In the genomic region with DNA sequence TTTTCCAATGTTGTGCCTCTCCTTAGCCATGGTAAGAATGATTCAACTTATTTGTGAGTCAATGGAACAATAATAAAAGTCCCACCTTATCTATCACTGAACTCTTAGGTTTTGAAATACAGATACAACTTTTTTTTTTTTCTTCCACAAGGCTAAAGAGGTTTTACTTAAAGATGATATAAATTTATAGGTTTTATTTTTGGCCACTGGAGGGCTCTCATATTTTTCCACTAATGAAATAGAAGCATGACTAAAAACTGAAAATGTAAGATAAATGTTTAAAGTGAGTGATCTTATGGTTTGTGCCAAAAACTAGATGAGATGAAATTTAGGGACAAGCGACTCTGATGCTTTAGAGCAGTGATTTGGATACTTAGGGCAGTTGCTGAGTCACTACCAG, we compare ENCODE assay signal across 2 cellular contexts.
TF ChIP-seq lines count a peak whose summit lies in the region.

No MANE protein-coding gene starts in this region.

TF ChIP-seq in liver, 16 proteins besides CTCF, POLR2A, EP300 and RAD21:
- TF ChIP-seq, protein P1, sequence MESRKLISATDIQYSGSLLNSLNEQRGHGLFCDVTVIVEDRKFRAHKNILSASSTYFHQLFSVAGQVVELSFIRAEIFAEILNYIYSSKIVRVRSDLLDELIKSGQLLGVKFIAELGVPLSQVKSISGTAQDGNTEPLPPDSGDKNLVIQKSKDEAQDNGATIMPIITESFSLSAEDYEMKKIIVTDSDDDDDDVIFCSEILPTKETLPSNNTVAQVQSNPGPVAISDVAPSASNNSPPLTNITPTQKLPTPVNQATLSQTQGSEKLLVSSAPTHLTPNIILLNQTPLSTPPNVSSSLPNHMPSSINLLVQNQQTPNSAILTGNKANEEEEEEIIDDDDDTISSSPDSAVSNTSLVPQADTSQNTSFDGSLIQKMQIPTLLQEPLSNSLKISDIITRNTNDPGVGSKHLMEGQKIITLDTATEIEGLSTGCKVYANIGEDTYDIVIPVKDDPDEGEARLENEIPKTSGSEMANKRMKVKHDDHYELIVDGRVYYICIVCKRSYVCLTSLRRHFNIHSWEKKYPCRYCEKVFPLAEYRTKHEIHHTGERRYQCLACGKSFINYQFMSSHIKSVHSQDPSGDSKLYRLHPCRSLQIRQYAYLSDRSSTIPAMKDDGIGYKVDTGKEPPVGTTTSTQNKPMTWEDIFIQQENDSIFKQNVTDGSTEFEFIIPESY (IDR thresholded peaks at IDR 0.05), result no peak
- TF ChIP-seq FOXA2 (IDR thresholded peaks at IDR 0.05) (no peak), NR2F2 (IDR thresholded peaks at IDR 0.05) (no peak), TAF1 (conservative IDR thresholded peaks at IDR 0.05) (no peak), HNF4A (conservative IDR thresholded peaks at IDR 0.05) (no peak)
- TF ChIP-seq, protein P2, sequence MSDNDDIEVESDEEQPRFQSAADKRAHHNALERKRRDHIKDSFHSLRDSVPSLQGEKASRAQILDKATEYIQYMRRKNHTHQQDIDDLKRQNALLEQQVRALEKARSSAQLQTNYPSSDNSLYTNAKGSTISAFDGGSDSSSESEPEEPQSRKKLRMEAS (IDR thresholded peaks at IDR 0.05), result no peak

TF ChIP-seq in HepG2, 621 proteins besides CTCF, POLR2A, EP300 and RAD21 (continued from another document):
- TF ChIP-seq, protein P3, sequence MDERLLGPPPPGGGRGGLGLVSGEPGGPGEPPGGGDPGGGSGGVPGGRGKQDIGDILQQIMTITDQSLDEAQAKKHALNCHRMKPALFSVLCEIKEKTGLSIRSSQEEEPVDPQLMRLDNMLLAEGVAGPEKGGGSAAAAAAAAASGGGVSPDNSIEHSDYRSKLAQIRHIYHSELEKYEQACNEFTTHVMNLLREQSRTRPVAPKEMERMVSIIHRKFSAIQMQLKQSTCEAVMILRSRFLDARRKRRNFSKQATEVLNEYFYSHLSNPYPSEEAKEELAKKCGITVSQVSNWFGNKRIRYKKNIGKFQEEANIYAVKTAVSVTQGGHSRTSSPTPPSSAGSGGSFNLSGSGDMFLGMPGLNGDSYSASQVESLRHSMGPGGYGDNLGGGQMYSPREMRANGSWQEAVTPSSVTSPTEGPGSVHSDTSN (CRISPR knock-in tag; IDR thresholded peaks at IDR 0.05), result no peak
- TF ChIP-seq ZNF292 (CRISPR knock-in tag; IDR thresholded peaks at IDR 0.05; ENCODE audit: borderline replicate concordance, low read depth) (no peak), ZNF589 (CRISPR knock-in tag; conservative IDR thresholded peaks at IDR 0.05) (no peak), NFIB (CRISPR knock-in tag; IDR thresholded peaks at IDR 0.05; ENCODE audit: borderline replicate concordance) (no peak), U2AF1 (optimal IDR thresholded peaks at IDR 0.05; ENCODE audit: low read depth, low read length) (no peak), MYC (CRISPR knock-in tag; IDR thresholded peaks at IDR 0.05; ENCODE audit: borderline replicate concordance) (no peak), BCL6 (CRISPR knock-in tag; IDR thresholded peaks at IDR 0.05) (no peak), ZEB1 (IDR thresholded peaks at IDR 0.05; ENCODE audit: insufficient replicate concordance, low read depth) (no peak)
- TF ChIP-seq, protein P4, sequence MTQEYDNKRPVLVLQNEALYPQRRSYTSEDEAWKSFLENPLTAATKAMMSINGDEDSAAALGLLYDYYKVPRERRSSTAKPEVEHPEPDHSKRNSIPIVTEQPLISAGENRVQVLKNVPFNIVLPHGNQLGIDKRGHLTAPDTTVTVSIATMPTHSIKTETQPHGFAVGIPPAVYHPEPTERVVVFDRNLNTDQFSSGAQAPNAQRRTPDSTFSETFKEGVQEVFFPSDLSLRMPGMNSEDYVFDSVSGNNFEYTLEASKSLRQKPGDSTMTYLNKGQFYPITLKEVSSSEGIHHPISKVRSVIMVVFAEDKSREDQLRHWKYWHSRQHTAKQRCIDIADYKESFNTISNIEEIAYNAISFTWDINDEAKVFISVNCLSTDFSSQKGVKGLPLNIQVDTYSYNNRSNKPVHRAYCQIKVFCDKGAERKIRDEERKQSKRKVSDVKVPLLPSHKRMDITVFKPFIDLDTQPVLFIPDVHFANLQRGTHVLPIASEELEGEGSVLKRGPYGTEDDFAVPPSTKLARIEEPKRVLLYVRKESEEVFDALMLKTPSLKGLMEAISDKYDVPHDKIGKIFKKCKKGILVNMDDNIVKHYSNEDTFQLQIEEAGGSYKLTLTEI (CRISPR knock-in tag; conservative IDR thresholded peaks at IDR 0.05), result no peak
- TF ChIP-seq, protein P5, sequence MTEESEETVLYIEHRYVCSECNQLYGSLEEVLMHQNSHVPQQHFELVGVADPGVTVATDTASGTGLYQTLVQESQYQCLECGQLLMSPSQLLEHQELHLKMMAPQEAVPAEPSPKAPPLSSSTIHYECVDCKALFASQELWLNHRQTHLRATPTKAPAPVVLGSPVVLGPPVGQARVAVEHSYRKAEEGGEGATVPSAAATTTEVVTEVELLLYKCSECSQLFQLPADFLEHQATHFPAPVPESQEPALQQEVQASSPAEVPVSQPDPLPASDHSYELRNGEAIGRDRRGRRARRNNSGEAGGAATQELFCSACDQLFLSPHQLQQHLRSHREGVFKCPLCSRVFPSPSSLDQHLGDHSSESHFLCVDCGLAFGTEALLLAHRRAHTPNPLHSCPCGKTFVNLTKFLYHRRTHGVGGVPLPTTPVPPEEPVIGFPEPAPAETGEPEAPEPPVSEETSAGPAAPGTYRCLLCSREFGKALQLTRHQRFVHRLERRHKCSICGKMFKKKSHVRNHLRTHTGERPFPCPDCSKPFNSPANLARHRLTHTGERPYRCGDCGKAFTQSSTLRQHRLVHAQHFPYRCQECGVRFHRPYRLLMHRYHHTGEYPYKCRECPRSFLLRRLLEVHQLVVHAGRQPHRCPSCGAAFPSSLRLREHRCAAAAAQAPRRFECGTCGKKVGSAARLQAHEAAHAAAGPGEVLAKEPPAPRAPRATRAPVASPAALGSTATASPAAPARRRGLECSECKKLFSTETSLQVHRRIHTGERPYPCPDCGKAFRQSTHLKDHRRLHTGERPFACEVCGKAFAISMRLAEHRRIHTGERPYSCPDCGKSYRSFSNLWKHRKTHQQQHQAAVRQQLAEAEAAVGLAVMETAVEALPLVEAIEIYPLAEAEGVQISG (CRISPR knock-in tag; IDR thresholded peaks at IDR 0.05), result no peak
- TF ChIP-seq, protein P1 (CRISPR knock-in tag; IDR thresholded peaks at IDR 0.05), result no peak
- TF ChIP-seq, protein P6, sequence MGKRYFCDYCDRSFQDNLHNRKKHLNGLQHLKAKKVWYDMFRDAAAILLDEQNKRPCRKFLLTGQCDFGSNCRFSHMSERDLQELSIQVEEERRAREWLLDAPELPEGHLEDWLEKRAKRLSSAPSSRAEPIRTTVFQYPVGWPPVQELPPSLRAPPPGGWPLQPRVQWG (CRISPR knock-in tag; IDR thresholded peaks at IDR 0.05; ENCODE audit: borderline replicate concordance, low read depth), result no peak
- TF ChIP-seq, protein P7, sequence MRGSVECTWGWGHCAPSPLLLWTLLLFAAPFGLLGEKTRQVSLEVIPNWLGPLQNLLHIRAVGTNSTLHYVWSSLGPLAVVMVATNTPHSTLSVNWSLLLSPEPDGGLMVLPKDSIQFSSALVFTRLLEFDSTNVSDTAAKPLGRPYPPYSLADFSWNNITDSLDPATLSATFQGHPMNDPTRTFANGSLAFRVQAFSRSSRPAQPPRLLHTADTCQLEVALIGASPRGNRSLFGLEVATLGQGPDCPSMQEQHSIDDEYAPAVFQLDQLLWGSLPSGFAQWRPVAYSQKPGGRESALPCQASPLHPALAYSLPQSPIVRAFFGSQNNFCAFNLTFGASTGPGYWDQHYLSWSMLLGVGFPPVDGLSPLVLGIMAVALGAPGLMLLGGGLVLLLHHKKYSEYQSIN (CRISPR knock-in tag; IDR thresholded peaks at IDR 0.05; ENCODE audit: borderline replicate concordance), result no peak
